1 cellular context compared by ENCODE assay signal in the genomic region with DNA sequence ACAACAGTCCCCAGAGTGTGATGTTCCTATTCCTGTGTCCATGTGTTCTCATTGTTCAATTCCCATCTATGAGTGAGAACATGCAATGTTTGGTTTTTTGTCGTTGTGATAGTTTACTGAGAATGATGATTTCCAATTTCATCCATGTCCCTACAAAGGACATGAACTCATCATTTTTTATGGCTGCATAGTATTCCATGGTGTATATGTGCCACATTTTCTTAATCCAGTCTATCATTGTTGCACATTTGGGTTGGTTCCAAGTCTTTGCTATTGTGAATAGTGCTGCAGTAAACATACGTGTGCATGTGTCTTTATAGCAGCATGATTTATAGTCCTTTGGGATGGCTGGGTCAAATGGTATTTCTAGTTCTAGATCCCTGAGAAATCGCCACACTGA.
TF ChIP-seq lines count a peak whose summit lies in the region.
"Not testable (repeated sequence)": the region's sequence is repeated elsewhere in the genome, so short reads cannot be mapped to it uniquely, and the experiment has no call there.

No MANE protein-coding gene starts in this region.

- H3K27ac ChIP-seq in HEK293 (ENCODE audit: extremely low read depth, low read depth, low read length) = not testable (repeated sequence)

- POLR2A ChIA-PET in HEK293 (lab: Yijun Ruan, JAX) = not testable (repeated sequence)

- TF ChIP-seq CTCF in HEK293 (tag by site-specific recombination; IDR thresholded peaks at IDR 0.05) = not testable (repeated sequence)

- H3K36me3 ChIP-seq in HEK293 (ENCODE audit: control insufficient read depth in 2 of 2, insufficient read depth in 1 of 2, low read length in 2 of 2) = not testable (repeated sequence)

- CTCF ChIA-PET in HEK293 (lab: Yijun Ruan, JAX) = not testable (repeated sequence)

- not testable (repeated sequence) for H3K4me1 ChIP-seq in HEK293 (ENCODE audit: control insufficient read depth, insufficient read depth, low read length)

- H3K4me3 ChIP-seq in HEK293 (ENCODE audit: low read depth, low read length) = not testable (repeated sequence)

- H3K9me3 ChIP-seq in HEK293 (ENCODE audit: control insufficient read depth, insufficient read depth, low read depth, low read length) = not testable (repeated sequence)

TF ChIP-seq in HEK293, 187 proteins besides CTCF, POLR2A, EP300 and RAD21:
- TF ChIP-seq ZNF146 (tag by site-specific recombination; IDR thresholded peaks at IDR 0.05) = peak; percentile 92
- TF ChIP-seq, protein P1, sequence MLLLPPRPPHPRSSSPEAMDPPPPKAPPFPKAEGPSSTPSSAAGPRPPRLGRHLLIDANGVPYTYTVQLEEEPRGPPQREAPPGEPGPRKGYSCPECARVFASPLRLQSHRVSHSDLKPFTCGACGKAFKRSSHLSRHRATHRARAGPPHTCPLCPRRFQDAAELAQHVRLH (tag by site-specific recombination; IDR thresholded peaks at IDR 0.05) = 0 out of 2 replicates have a peak, but pooled peaks have one; percentile 35
